ENCODE assay signal across 9 cellular contexts in genomic region chr4:166252487-166253402, GRCh38.
DNase-seq lines count a peak whose midpoint lies in the region; ATAC-seq, FAIRE-seq and TF ChIP-seq lines count a peak whose summit lies in the region.
"Had no signal": no experiment of that assay in that cellular context is flagged by ENCODE, and none has a peak within 500 bp of the region (broad histone marks: within the 10 kb centered on the region; RNA-seq: fewer than 3 reads in every experiment).

No MANE protein-coding gene starts in this region.

- H3K4me1 ChIP-seq in kidney (ENCODE audit: control insufficient read depth in 1 of 2, insufficient read depth in 1 of 2, low read depth in 1 of 2, low read length in 2 of 2): no peaks in the 10 kb centered on the region

- H3K27ac Mint-ChIP-seq in T-helper 2 cell treated with Interferon-gamma antibody and Interleukin-4, amounts not matched to agents 5 μg/mL and 100 μg/mL, for 36 hours: no peak overlapping the region
- H3K27ac Mint-ChIP-seq: activated naive CD8-positive, alpha-beta T cell treated with anti-CD3 and anti-CD28 coated beads, Interleukin-2, amount 50 U/mL, for 24 hours had no signal

- H3K9me3 ChIP-seq in WERI-Rb-1 (ENCODE audit: severe bottlenecking) (no peaks in the 10 kb centered on the region), kidney (ENCODE audit: control insufficient read depth in 1 of 2, low read length in 2 of 2) (no peaks in the 10 kb centered on the region)

- no peak overlapping the region for H3K9ac ChIP-seq in kidney (ENCODE audit: low read length in 2 of 2)

- H3K4me1 Mint-ChIP-seq in T-helper 2 cell treated with Interferon-gamma antibody and Interleukin-4, amounts not matched to agents 5 μg/mL and 100 μg/mL, for 36 hours (ENCODE audit: low read depth): no peaks in the 10 kb centered on the region
- H3K4me1 Mint-ChIP-seq: activated naive CD8-positive, alpha-beta T cell treated with anti-CD3 and anti-CD28 coated beads, Interleukin-2, amount 50 U/mL, for 24 hours had no signal

- no peak overlapping the region for H3K4me3 ChIP-seq in WERI-Rb-1 (ENCODE audit: low read depth, low read length)
- H3K4me3 ChIP-seq in kidney (ENCODE audit: low read length in 2 of 2): no peak overlapping the region

- no peaks in the 10 kb centered on the region for H3K27me3 Mint-ChIP-seq in T-helper 2 cell treated with Interferon-gamma antibody and Interleukin-4, amounts not matched to agents 5 μg/mL and 100 μg/mL, for 36 hours (ENCODE audit: low read depth)
- H3K27me3 Mint-ChIP-seq: activated naive CD8-positive, alpha-beta T cell treated with anti-CD3 and anti-CD28 coated beads, Interleukin-2, amount 50 U/mL, for 24 hours had no signal

- no peak for ATAC-seq in HG02870 (IDR thresholded peaks at IDR 0.05; ENCODE audit: unreplicated experiment)
- ATAC-seq: activated naive CD8-positive, alpha-beta T cell treated with anti-CD3 and anti-CD28 coated beads, Interleukin-2, amount 50 U/mL, for 24 hours had no signal

- no peaks in the 10 kb centered on the region for H3K9me3 Mint-ChIP-seq in T-helper 2 cell treated with Interferon-gamma antibody and Interleukin-4, amounts not matched to agents 5 μg/mL and 100 μg/mL, for 36 hours
- H3K9me3 Mint-ChIP-seq: activated naive CD8-positive, alpha-beta T cell treated with anti-CD3 and anti-CD28 coated beads, Interleukin-2, amount 50 U/mL, for 24 hours had no signal

- intact Hi-C loops in kidney (cut with DNase I): no loop called here

- H3K27ac ChIP-seq in WERI-Rb-1: no peak overlapping the region
- no peak overlapping the region for H3K27ac ChIP-seq in kidney (ENCODE audit: low read depth in 2 of 2, low read length in 2 of 2)

- TF ChIP-seq CTCF in WERI-Rb-1 (IDR thresholded peaks at IDR 0.05; ENCODE audit: low read depth, low read length): peak; percentile 71
- TF ChIP-seq CTCF in kidney (IDR thresholded peaks at IDR 0.05; ENCODE audit: borderline replicate concordance, extremely low read depth, insufficient read depth): peak; percentile 28

- no peak for FAIRE-seq in kidney (lab: Jason Lieb, UNC)

- in situ Hi-C loops in Caki2 (cut with HindIII; ENCODE audit: low pct_unique_long_range_greater_than_20kb, low sequenced_read_pairs): no loop called here

- H3K4me3 Mint-ChIP-seq in T-helper 2 cell treated with Interferon-gamma antibody and Interleukin-4, amounts not matched to agents 5 μg/mL and 100 μg/mL, for 36 hours: no peak overlapping the region
- H3K4me3 Mint-ChIP-seq: activated naive CD8-positive, alpha-beta T cell treated with anti-CD3 and anti-CD28 coated beads, Interleukin-2, amount 50 U/mL, for 24 hours had no signal

- no peaks in the 10 kb centered on the region for H3K27me3 ChIP-seq in WERI-Rb-1 (ENCODE audit: insufficient read depth, low read depth, severe bottlenecking)

- DNase-seq in Caki2 (ENCODE audit: low read depth): peak; percentile 22
- DNase-seq in HCEC 1CT: peak; percentile 7
- DNase-seq in WERI-Rb-1: peak; percentile 40
- DNase-seq in kidney: no peak
- no peak for DNase-seq in cerebellar nuclear complex (lab: John Stamatoyannopoulos, UW)
- DNase-seq in hypothalamus (lab: John Stamatoyannopoulos, UW): no peak
- no peak for DNase-seq in T-helper 2 cell treated with Interferon-gamma antibody and Interleukin-4, amounts not matched to agents 5 μg/mL and 100 μg/mL, for 36 hours (ENCODE audit: low spot score)
- DNase-seq: activated naive CD8-positive, alpha-beta T cell treated with anti-CD3 and anti-CD28 coated beads, Interleukin-2, amount 50 U/mL, for 24 hours had no signal

- H3K36me3 ChIP-seq in WERI-Rb-1: no peaks in the 10 kb centered on the region
- no peaks in the 10 kb centered on the region for H3K36me3 ChIP-seq in kidney (ENCODE audit: control insufficient read depth in 1 of 2, insufficient read depth in 2 of 2, low read length in 2 of 2)

- H3K36me3 Mint-ChIP-seq in T-helper 2 cell treated with Interferon-gamma antibody and Interleukin-4, amounts not matched to agents 5 μg/mL and 100 μg/mL, for 36 hours (ENCODE audit: low read depth): no peaks in the 10 kb centered on the region

Comparison
In these comparisons a context has a peak if more than half of its experiments do, and no peak if none do; other contexts are left out.
1. DNase-seq: peak in Caki2 (single experiment), HCEC 1CT (single experiment) and WERI-Rb-1 (single experiment); none in kidney (single experiment), cerebellar nuclear complex (0 of 2), hypothalamus (0 of 51) and T-helper 2 cell treated with Interferon-gamma antibody and Interleukin-4, amounts not matched to agents 5 μg/mL and 100 μg/mL, for 36 hours (single experiment).